28 cellular contexts compared by ENCODE assay signal in genomic region chr12:42873401-42873800, GRCh38.
"Had no signal": no experiment of that assay in that cellular context is flagged by ENCODE, and none has a peak within 500 bp of the region (broad histone marks: within the 10 kb centered on the region; RNA-seq: fewer than 3 reads in every experiment).

No MANE protein-coding gene starts in this region.

- H3K4me2 ChIP-seq: SK-N-SH had no signal

- H3K36me3 Mint-ChIP-seq: activated naive CD8-positive, alpha-beta T cell had no signal

- DNase-seq: activated CD4-positive, alpha-beta T cell treated with anti-CD3 and anti-CD28 coated beads for 48 hours; activated CD4-positive, alpha-beta T cell treated with anti-CD3 and anti-CD28 coated beads, Interleukin-2, amount 50 U/mL, for 48 hours; activated CD8-positive, alpha-beta memory T cell treated with anti-CD3 and anti-CD28 coated beads for 24 hours; activated gamma-delta T cell; activated naive CD4-positive, alpha-beta T cell treated with anti-CD3 and anti-CD28 coated beads for 36 hours; activated T-cell treated with anti-CD3 and anti-CD28 coated beads, Interleukin-2, amount 50 U/mL, for 48 hours; anterior cingulate cortex; central memory CD4-positive, alpha-beta T cell; KG1; NCI-H1092; NCI-H1417; NCI-H1930; NCI-H2171; NCI-H2227 treated with DMSO at 0.1 percent for 48 hours; NCI-H526; NCI-H82; OCI-M1; Peyer's patch; Right ventricle myocardium superior; SJCRH30; SK-N-SH; T-helper 1 cell; WERI-Rb-1 had no signal

- H3K4me3 Mint-ChIP-seq: activated naive CD4-positive, alpha-beta T cell treated with anti-CD3 and anti-CD28 coated beads for 36 hours; activated naive CD8-positive, alpha-beta T cell; activated T-helper 17 cell treated with anti-CD3 and anti-CD28 coated beads, Interleukin-2, amount 50 U/mL, for 72 hours had no signal

- H3K9me3 ChIP-seq: breast epithelium, Peyer's patch, SJCRH30, SK-N-SH had no signal

- H3K27ac Mint-ChIP-seq: activated naive CD4-positive, alpha-beta T cell treated with anti-CD3 and anti-CD28 coated beads for 36 hours; activated naive CD8-positive, alpha-beta T cell; activated T-helper 17 cell treated with anti-CD3 and anti-CD28 coated beads, Interleukin-2, amount 50 U/mL, for 72 hours had no signal

- H3K27me3 ChIP-seq: breast epithelium, Peyer's patch, SJCRH30 had no signal

- H3K4me3 ChIP-seq: breast epithelium, Peyer's patch, SJCRH30 had no signal

- ATAC-seq: activated CD4-positive, CD25-positive, alpha-beta regulatory T cell treated with anti-CD3 and anti-CD28 coated beads, Interleukin-2, amount 50 U/mL, for 24 hours; activated T-helper 17 cell treated with anti-CD3 and anti-CD28 coated beads, Interleukin-2, amount 50 U/mL, for 72 hours had no signal

- H3K4me1 ChIP-seq: breast epithelium, Peyer's patch, SJCRH30 had no signal

- H3K27ac ChIP-seq: breast epithelium, Peyer's patch, RWPE1, SJCRH30, WERI-Rb-1 had no signal

- H3K36me3 ChIP-seq: breast epithelium, Peyer's patch, SJCRH30, WERI-Rb-1 had no signal

- H3K9me3 Mint-ChIP-seq: activated T-helper 17 cell treated with anti-CD3 and anti-CD28 coated beads, Interleukin-2, amount 50 U/mL, for 72 hours had no signal

- H3K27me3 Mint-ChIP-seq: activated naive CD8-positive, alpha-beta T cell; activated T-helper 17 cell treated with anti-CD3 and anti-CD28 coated beads, Interleukin-2, amount 50 U/mL, for 72 hours had no signal

- H3K4me1 Mint-ChIP-seq: activated T-helper 17 cell treated with anti-CD3 and anti-CD28 coated beads, Interleukin-2, amount 50 U/mL, for 72 hours had no signal
